1 cellular context compared by ENCODE assay signal in the genomic region with DNA sequence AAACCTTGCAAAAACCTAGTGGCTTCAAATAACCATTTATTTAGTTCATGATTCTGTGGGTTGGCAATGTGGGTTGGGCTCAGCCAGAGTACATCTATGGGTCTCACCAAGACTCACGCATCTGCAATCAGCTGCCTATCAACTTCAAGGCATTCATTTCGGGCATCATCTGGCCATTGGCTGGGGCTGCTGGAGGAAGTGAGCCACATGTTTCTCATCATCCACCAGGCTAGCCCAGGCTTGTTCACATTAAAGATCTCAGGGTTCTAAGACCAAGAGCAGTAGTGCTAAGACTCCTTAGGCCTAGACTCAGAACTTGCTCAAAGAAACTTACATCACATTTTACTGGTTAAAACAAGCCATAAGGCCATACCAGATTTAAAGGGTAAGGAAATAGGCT.
TF ChIP-seq lines count a peak whose summit lies in the region.

No MANE protein-coding gene starts in this region.

TF ChIP-seq in GM12878, 131 proteins besides CTCF, POLR2A, EP300 and RAD21:
- TF ChIP-seq, protein P1, sequence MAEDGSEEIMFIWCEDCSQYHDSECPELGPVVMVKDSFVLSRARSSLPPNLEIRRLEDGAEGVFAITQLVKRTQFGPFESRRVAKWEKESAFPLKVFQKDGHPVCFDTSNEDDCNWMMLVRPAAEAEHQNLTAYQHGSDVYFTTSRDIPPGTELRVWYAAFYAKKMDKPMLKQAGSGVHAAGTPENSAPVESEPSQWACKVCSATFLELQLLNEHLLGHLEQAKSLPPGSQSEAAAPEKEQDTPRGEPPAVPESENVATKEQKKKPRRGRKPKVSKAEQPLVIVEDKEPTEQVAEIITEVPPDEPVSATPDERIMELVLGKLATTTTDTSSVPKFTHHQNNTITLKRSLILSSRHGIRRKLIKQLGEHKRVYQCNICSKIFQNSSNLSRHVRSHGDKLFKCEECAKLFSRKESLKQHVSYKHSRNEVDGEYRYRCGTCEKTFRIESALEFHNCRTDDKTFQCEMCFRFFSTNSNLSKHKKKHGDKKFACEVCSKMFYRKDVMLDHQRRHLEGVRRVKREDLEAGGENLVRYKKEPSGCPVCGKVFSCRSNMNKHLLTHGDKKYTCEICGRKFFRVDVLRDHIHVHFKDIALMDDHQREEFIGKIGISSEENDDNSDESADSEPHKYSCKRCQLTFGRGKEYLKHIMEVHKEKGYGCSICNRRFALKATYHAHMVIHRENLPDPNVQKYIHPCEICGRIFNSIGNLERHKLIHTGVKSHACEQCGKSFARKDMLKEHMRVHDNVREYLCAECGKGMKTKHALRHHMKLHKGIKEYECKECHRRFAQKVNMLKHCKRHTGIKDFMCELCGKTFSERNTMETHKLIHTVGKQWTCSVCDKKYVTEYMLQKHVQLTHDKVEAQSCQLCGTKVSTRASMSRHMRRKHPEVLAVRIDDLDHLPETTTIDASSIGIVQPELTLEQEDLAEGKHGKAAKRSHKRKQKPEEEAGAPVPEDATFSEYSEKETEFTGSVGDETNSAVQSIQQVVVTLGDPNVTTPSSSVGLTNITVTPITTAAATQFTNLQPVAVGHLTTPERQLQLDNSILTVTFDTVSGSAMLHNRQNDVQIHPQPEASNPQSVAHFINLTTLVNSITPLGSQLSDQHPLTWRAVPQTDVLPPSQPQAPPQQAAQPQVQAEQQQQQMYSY (CRISPR knock-in tag; IDR thresholded peaks at IDR 0.05), result no peak
- TF ChIP-seq ZNF622 (IDR thresholded peaks at IDR 0.05) (no peak), HDAC2 (IDR thresholded peaks at IDR 0.05) (no peak), TCF12 (IDR thresholded peaks at IDR 0.05; ENCODE audit: low read depth, low read length) (no peak), NFIC (IDR thresholded peaks at IDR 0.05; ENCODE audit: low read depth, low read length) (no peak), HCFC1 (IDR thresholded peaks at IDR 0.05; ENCODE audit: low read length) (no peak), POU2F2 (IDR thresholded peaks at IDR 0.05; ENCODE audit: borderline replicate concordance, low read depth, low read length) (no peak), IKZF2 (IDR thresholded peaks at IDR 0.05) (no peak), YY1 (IDR thresholded peaks at IDR 0.05; ENCODE audit: low read depth, low read length) (no peak), PML (IDR thresholded peaks at IDR 0.05; ENCODE audit: low read length) (no peak)
